Comparison of ENCODE assay signal across 11 cellular contexts in genomic region chr5:155148694-155149093, GRCh38.
"Had no signal": no experiment of that assay in that cellular context is flagged by ENCODE, and none has a peak within 500 bp of the region (broad histone marks: within the 10 kb centered on the region; RNA-seq: fewer than 3 reads in every experiment).

No MANE protein-coding gene starts in this region.

- ATAC-seq: gastrocnemius medialis, lower lobe of right lung had no signal

- DNase-seq: activated CD4-positive, CD25-positive, alpha-beta regulatory T cell; activated effector memory CD4-positive, alpha-beta T cell treated with Interleukin-2 at 50 U/mL for 16 hours; activated T-cell treated with anti-CD3 and anti-CD28 coated beads, Interleukin-2, amount 50 U/mL, for 1 hour; effector memory CD4-positive, alpha-beta T cell; gastrocnemius medialis; lower lobe of right lung; naive B cell; retina; stimulated activated CD4-positive, alpha-beta T cell treated with anti-CD3 and anti-CD28 coated beads, Interleukin-15, amount 100 ng/mL, for 24 hours; stimulated activated CD4-positive, alpha-beta T cell treated with anti-CD3 and anti-CD28 coated beads, Interleukin-4, amount 100 ng/mL, for 24 hours; thyroid gland had no signal
